In genomic region chr2:63841254-63842022, GRCh38 we compare ENCODE assay signal across 8 cellular contexts. TPM values are rescaled to one million over a fixed set of nuclear protein-coding genes. Genes with fewer than 3 reads are reported as not detected.
DNase-seq lines count a peak whose midpoint lies in the region; ATAC-seq and TF ChIP-seq lines count a peak whose summit lies in the region.

Gene UGP2, plus strand, starts transcription at chr2:63841896. Its CDS starts 290 bp downstream, at chr2:63842186.

- peak within 1 kb of the TSS; percentile 88 for H3K4me3 ChIP-seq in GM12864 (ENCODE audit: low read depth, low read length)

- H3K36me3 Mint-ChIP-seq in activated naive CD8-positive, alpha-beta T cell treated with anti-CD3 and anti-CD28 coated beads, Interleukin-2, amount 50 U/mL, for 24 hours (ENCODE audit: low read depth): peaks cover 10% of the 10 kb centered on the region
- no peaks in the 10 kb centered on the region for H3K36me3 Mint-ChIP-seq in progenitor cell of endocrine pancreas (ENCODE audit: insufficient read depth)

- H3K27me3 Mint-ChIP-seq in activated naive CD8-positive, alpha-beta T cell treated with anti-CD3 and anti-CD28 coated beads, Interleukin-2, amount 50 U/mL, for 24 hours: no peaks in the 10 kb centered on the region
- H3K27me3 Mint-ChIP-seq in progenitor cell of endocrine pancreas: no peaks in the 10 kb centered on the region

- intact Hi-C loops in cardiac septum (cut with DNase I): loop anchor here (5.0 to 10.0 kb wide), 3 partner anchors 144 to 254 kb away; partner anchors contain the start of genes MDH1, VPS54 and WDPCP

- peak within 1 kb of the TSS; percentile 92 for H3K4me3 Mint-ChIP-seq in activated naive CD8-positive, alpha-beta T cell treated with anti-CD3 and anti-CD28 coated beads, Interleukin-2, amount 50 U/mL, for 24 hours
- peak within 1 kb of the TSS; percentile 99 for H3K4me3 Mint-ChIP-seq in progenitor cell of endocrine pancreas (ENCODE audit: low read depth)

- DNase-seq in GM12864 (ENCODE audit: low read depth) (peak; percentile 70), NCI-H128 (lab: John Stamatoyannopoulos, UW; ENCODE audit: unreplicated experiment) (peak; percentile 47), SW480 (ENCODE audit: low spot score) (peak; percentile 92), cardiac septum (ENCODE audit: low spot score) (peak; percentile 94), progenitor cell of endocrine pancreas (ENCODE audit: low spot score, unreplicated experiment) (peak; percentile 69), ureter (ENCODE audit: low spot score) (peak; percentile 94)
- DNase-seq in activated naive CD8-positive, alpha-beta T cell treated with anti-CD3 and anti-CD28 coated beads, Interleukin-2, amount 50 U/mL, for 24 hours: peak; percentile 84

- H3K9me3 Mint-ChIP-seq in activated naive CD8-positive, alpha-beta T cell treated with anti-CD3 and anti-CD28 coated beads, Interleukin-2, amount 50 U/mL, for 24 hours: no peaks in the 10 kb centered on the region
- no peaks in the 10 kb centered on the region for H3K9me3 Mint-ChIP-seq in progenitor cell of endocrine pancreas (ENCODE audit: low read depth)

- peaks cover 48% of the 10 kb centered on the region for H3K4me1 Mint-ChIP-seq in activated naive CD8-positive, alpha-beta T cell treated with anti-CD3 and anti-CD28 coated beads, Interleukin-2, amount 50 U/mL, for 24 hours
- peaks cover 30% of the 10 kb centered on the region for H3K4me1 Mint-ChIP-seq in progenitor cell of endocrine pancreas (ENCODE audit: low read depth)

- H3K27ac Mint-ChIP-seq in activated naive CD8-positive, alpha-beta T cell treated with anti-CD3 and anti-CD28 coated beads, Interleukin-2, amount 50 U/mL, for 24 hours: peak within 1 kb of the TSS; percentile 94
- H3K27ac Mint-ChIP-seq in progenitor cell of endocrine pancreas: peak within 1 kb of the TSS; percentile 98

- TF ChIP-seq CTCF in GM12864 (IDR thresholded peaks at IDR 0.05; ENCODE audit: low read depth, low read length, missing control alignments) (peak; percentile 20), progenitor cell of endocrine pancreas (IDR thresholded peaks at IDR 0.05; ENCODE audit: unreplicated experiment) (peak; percentile 25)

- peak; percentile 58 for ATAC-seq in HG02678 (IDR thresholded peaks at IDR 0.05; ENCODE audit: unreplicated experiment)
- ATAC-seq in activated naive CD8-positive, alpha-beta T cell treated with anti-CD3 and anti-CD28 coated beads, Interleukin-2, amount 50 U/mL, for 24 hours: peak; percentile 78

RNA-seq across cellular contexts. Expression of gene UGP2, which starts in this region (rescaled TPM):
- total RNA-seq in cardiac septum (327 TPM), progenitor cell of endocrine pancreas (76.6 and 81.2 TPM in 2 replicates), ureter (113 TPM)

Comparison
In these comparisons a context has a peak if more than half of its experiments do, and no peak if none do; other contexts are left out.
1. Peak in every context shown above with its lines: DNase-seq, ATAC-seq and H3K4me3 ChIP-seq.